1 cellular context compared by ENCODE assay signal in genomic region chrX:49199906-49200771, GRCh38.
A peak's percentile ranks its signal among the peaks of the same experiment; 100 is the strongest.
TF ChIP-seq lines count a peak whose summit lies in the region.

Gene SYP, minus strand, starts transcription at chrX:49200193. Its CDS starts 7 bp downstream, at chrX:49200186.

TF ChIP-seq in HepG2, 621 proteins besides CTCF, POLR2A, EP300 and RAD21 (continued from another document):
- TF ChIP-seq ARID5B (CRISPR knock-in tag; IDR thresholded peaks at IDR 0.05) = peak; percentile 61
- peak; percentile 88; the same call in 1 of the 2 replicates for TF ChIP-seq ZNF792 (CRISPR knock-in tag; IDR thresholded peaks at IDR 0.05)
- TF ChIP-seq ZSCAN9 (CRISPR knock-in tag; IDR thresholded peaks at IDR 0.05; ENCODE audit: borderline replicate concordance) = peak; percentile 95
- TF ChIP-seq NR1H2 (CRISPR knock-in tag; IDR thresholded peaks at IDR 0.05; ENCODE audit: borderline replicate concordance, low read depth) = 0 out of 2 replicates have a peak, but pooled peaks have one; percentile 57
- 0 out of 2 replicates have a peak, but pooled peaks have one; percentile 35 for TF ChIP-seq ZNF567 (CRISPR knock-in tag; IDR thresholded peaks at IDR 0.05; ENCODE audit: borderline replicate concordance)
- no peak; the same call in 1 of the 2 replicates for TF ChIP-seq STAT5B (CRISPR knock-in tag; IDR thresholded peaks at IDR 0.05)
- TF ChIP-seq ZNF460 (CRISPR knock-in tag; IDR thresholded peaks at IDR 0.05; ENCODE audit: borderline replicate concordance) = no peak
- no peak for TF ChIP-seq ZNF234 (CRISPR knock-in tag; conservative IDR thresholded peaks at IDR 0.05)
- TF ChIP-seq TBP (CRISPR knock-in tag; IDR thresholded peaks at IDR 0.05) = no peak
- peak; percentile 94 for TF ChIP-seq HDAC1 (CRISPR knock-in tag; IDR thresholded peaks at IDR 0.05)
- TF ChIP-seq HNF1A (IDR thresholded peaks at IDR 0.05; ENCODE audit: low read depth) = no peak
- peak; percentile 32; the same call in 1 of the 2 replicates for TF ChIP-seq HNF1A (CRISPR knock-in tag; IDR thresholded peaks at IDR 0.05; ENCODE audit: borderline replicate concordance)
- no peak for TF ChIP-seq ZNF354B (CRISPR knock-in tag; IDR thresholded peaks at IDR 0.05)
- TF ChIP-seq ZFP41 (CRISPR knock-in tag; IDR thresholded peaks at IDR 0.05; ENCODE audit: borderline replicate concordance) = no peak
- TF ChIP-seq ZNF547 (CRISPR knock-in tag; IDR thresholded peaks at IDR 0.05) = peak; percentile 67; the same call in 1 of the 2 replicates
- no peak for TF ChIP-seq HOMEZ (CRISPR knock-in tag; IDR thresholded peaks at IDR 0.05; ENCODE audit: low read depth)
- no peak for TF ChIP-seq NFATC3 (CRISPR knock-in tag; IDR thresholded peaks at IDR 0.05)
- TF ChIP-seq MYPOP (CRISPR knock-in tag; IDR thresholded peaks at IDR 0.05) = no peak
- 0 out of 2 replicates have a peak, but pooled peaks have one; percentile 29 for TF ChIP-seq SP140L (CRISPR knock-in tag; IDR thresholded peaks at IDR 0.05; ENCODE audit: borderline replicate concordance)
- peak; percentile 93 for TF ChIP-seq ARID4A (CRISPR knock-in tag; IDR thresholded peaks at IDR 0.05; ENCODE audit: borderline replicate concordance)
- TF ChIP-seq NFE2 (CRISPR knock-in tag; IDR thresholded peaks at IDR 0.05) = no peak
- TF ChIP-seq ZNF333 (CRISPR knock-in tag; IDR thresholded peaks at IDR 0.05; ENCODE audit: borderline replicate concordance) = no peak
- no peak for TF ChIP-seq MATR3 (CRISPR knock-in tag; IDR thresholded peaks at IDR 0.05)
- TF ChIP-seq YEATS2 (CRISPR knock-in tag; IDR thresholded peaks at IDR 0.05; ENCODE audit: borderline replicate concordance) = peak; percentile 48; the same call in 1 of the 2 replicates
- no peak for TF ChIP-seq ZNF512B (CRISPR knock-in tag; IDR thresholded peaks at IDR 0.05; ENCODE audit: borderline replicate concordance)
- TF ChIP-seq ZBTB46 (CRISPR knock-in tag; IDR thresholded peaks at IDR 0.05; ENCODE audit: borderline replicate concordance) = no peak
- TF ChIP-seq ZFP1 (CRISPR knock-in tag; IDR thresholded peaks at IDR 0.05) = peak; percentile 14; the same call in 1 of the 2 replicates
- no peak for TF ChIP-seq ZBTB7B (CRISPR knock-in tag; IDR thresholded peaks at IDR 0.05)
- no peak for TF ChIP-seq ADNP (CRISPR knock-in tag; IDR thresholded peaks at IDR 0.05)
- TF ChIP-seq ZNF432 (CRISPR knock-in tag; IDR thresholded peaks at IDR 0.05; ENCODE audit: borderline replicate concordance) = no peak
- TF ChIP-seq ZNF121 (CRISPR knock-in tag; IDR thresholded peaks at IDR 0.05) = peak; percentile 38; the same call in 1 of the 2 replicates
- TF ChIP-seq ZNF335 (CRISPR knock-in tag; IDR thresholded peaks at IDR 0.05) = no peak
- TF ChIP-seq ZNF839 (CRISPR knock-in tag; IDR thresholded peaks at IDR 0.05; ENCODE audit: borderline replicate concordance) = no peak
- peak; percentile 79 for TF ChIP-seq THAP11 (CRISPR knock-in tag; IDR thresholded peaks at IDR 0.05)
- peak; percentile 38; the same call in 1 of the 2 replicates for TF ChIP-seq HCFC1 (IDR thresholded peaks at IDR 0.05; ENCODE audit: low read depth, low read length)
